In the genomic region with DNA sequence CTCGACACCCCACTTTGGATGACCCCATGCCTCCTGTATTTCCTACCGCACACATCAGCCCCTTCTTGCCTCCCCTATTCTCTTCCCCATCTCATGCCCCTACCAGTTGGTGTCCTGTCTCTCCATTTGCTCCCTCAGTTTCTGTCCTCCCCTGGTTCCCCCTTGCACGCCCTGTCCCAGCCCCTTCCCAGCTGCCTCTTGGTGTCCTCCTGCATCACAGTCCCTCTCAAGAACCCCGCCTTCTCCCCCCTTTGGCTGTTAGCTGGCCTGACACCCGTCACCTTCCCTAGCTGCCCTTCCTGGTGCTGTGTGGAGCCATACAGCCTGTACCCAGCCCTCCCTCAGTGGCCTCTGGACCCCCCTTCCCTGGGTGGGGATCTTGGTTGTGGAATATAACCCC, we compare ENCODE assay signal across 8 cellular contexts. TPM values are rescaled to one million over a fixed set of nuclear protein-coding genes. Genes with fewer than 3 reads are reported as not detected.
DNase-seq lines count a peak whose midpoint lies in the region; ATAC-seq, FAIRE-seq and TF ChIP-seq lines count a peak whose summit lies in the region.

No MANE protein-coding gene starts in this region.

- H3K9ac ChIP-seq in HUES64 (ENCODE audit: low read depth, low read length) (no peak overlapping the region), neural progenitor cell (no peak overlapping the region), HepG2 (ENCODE audit: insufficient read depth, low read depth, low read length) (no peak overlapping the region)

- H3F3A ChIP-seq in neural progenitor cell (ENCODE audit: low read depth), result peaks cover 21% of the 10 kb centered on the region

- BruUV-seq in HepG2 (replicated peaks; lab: Mats Ljungman, UMichigan), result no TSS peak

- CTCF ChIA-PET in AG04449 (lab: Yijun Ruan, JAX) (interaction anchor here (1.1 to 19.7 kb wide), 6 partner anchors 13 to 264 kb away, joined by 3 to 214 read pairs (median 4); no protein-coding TSS in a partner anchor), HEK293T (lab: Yijun Ruan, JAX) (interaction anchor here (1.3 kb wide), 1 partner anchor 22 kb away, joined by 3 read pairs; no protein-coding TSS in a partner anchor), HepG2 (lab: Yijun Ruan, JAX; ENCODE audit: low intra/inter-chr PET ratio, low total read pairs) (no interaction called here)

- DNase-seq in AG04449 (ENCODE audit: low read depth, low spot score), result no peak
- peak; percentile 32 for DNase-seq in neural progenitor cell (ENCODE audit: low spot score)
- no peak for DNase-seq in NCI-H2171 treated with DMSO at 0.1 percent for 48 hours (lab: John Stamatoyannopoulos, UW)
- DNase-seq in HEK293T (ENCODE audit: extremely low spot score), result no peak
- no peak for DNase-seq in AG08395 (ENCODE audit: low spot score)
- no peak for DNase-seq in HepG2 (ENCODE audit: low spot score)

- peaks cover 28% of the 10 kb centered on the region for H3K4me1 Mint-ChIP-seq in neural progenitor cell

- H3K79me2 ChIP-seq in neural progenitor cell (ENCODE audit: low read depth) (no peaks in the 10 kb centered on the region), HepG2 (ENCODE audit: insufficient read depth, low read length) (no peaks in the 10 kb centered on the region)

- TF ChIP-seq CTCF in AG04449 (IDR thresholded peaks at IDR 0.05; ENCODE audit: insufficient read depth, low read length, missing control alignments) (no peak), neural progenitor cell (IDR thresholded peaks at IDR 0.05) (no peak), HepG2 (CRISPR knock-in tag; IDR thresholded peaks at IDR 0.05) (no peak)

- H3K27me3 ChIP-seq in HUES64 (ENCODE audit: insufficient read depth, low read length) (peaks cover 12% of the 10 kb centered on the region; the same call in 1 of the 2 replicates), esophagus (ENCODE audit: control insufficient read depth in 1 of 2, insufficient read depth in 2 of 2, low read length in 2 of 2) (no peaks in the 10 kb centered on the region), neural progenitor cell (peaks cover 10% of the 10 kb centered on the region), HepG2 (ENCODE audit: control insufficient read depth in 1 of 2, insufficient read depth in 2 of 2, low read length in 2 of 2) (peaks cover 5 to 23% of the 10 kb centered on the region in 2 experiments; a peak in 4 of 5 replicates)

- H2AFZ ChIP-seq in neural progenitor cell (replicated peaks) (peak overlapping the region; percentile 61), HepG2 (ENCODE audit: low read length) (no peak overlapping the region)

- H3K4me1 ChIP-seq in HUES64 (ENCODE audit: insufficient read depth, low read length) (peaks cover 29% of the 10 kb centered on the region), esophagus (ENCODE audit: control insufficient read depth in 2 of 2, insufficient read depth in 2 of 2, low read length in 1 of 2) (peaks cover 2 to 3% of the 10 kb centered on the region in 2 donors), neural progenitor cell (peaks cover 14% of the 10 kb centered on the region), HepG2 (ENCODE audit: insufficient read depth, low read length) (no peaks in the 10 kb centered on the region)

- H3K27ac ChIP-seq in HUES64 (ENCODE audit: low read depth, low read length) (no peak overlapping the region), esophagus (ENCODE audit: low read depth in 2 of 2, low read length in 1 of 2) (peak overlapping the region in 1 of 2 donors; percentile 17), neural progenitor cell (no peak overlapping the region), HepG2 (ENCODE audit: extremely low read length, insufficient read depth, low read length) (no peak overlapping the region)

- in situ Hi-C loops in HepG2 (cut with HindIII; ENCODE audit: extremely low pct_ligation_motif_present, low pct_unique_long_range_greater_than_20kb), result no loop called here

- H3K36me3 ChIP-seq in HUES64 (ENCODE audit: insufficient read depth, low read length), result no peaks in the 10 kb centered on the region
- no peaks in the 10 kb centered on the region for H3K36me3 ChIP-seq in esophagus (ENCODE audit: control insufficient read depth in 2 of 2, insufficient read depth in 2 of 2, low read length in 1 of 2)
- no peaks in the 10 kb centered on the region for H3K36me3 ChIP-seq in neural progenitor cell
- no peaks in the 10 kb centered on the region for H3K36me3 ChIP-seq in HepG2 (replicated peaks in 1 of 2; ENCODE audit: control insufficient read depth in 1 of 2, insufficient read depth in 2 of 2, low read length in 2 of 2)

- no peak for TF ChIP-seq RAD21 in HepG2 (CRISPR knock-in tag; IDR thresholded peaks at IDR 0.05)

- WGBS in HUES64, result 26% methylated on average over 5 of the region's 5 CpGs
- 29 to 36% methylated on average over 5 of the region's 5 CpGs for WGBS in esophagus, 2 donors
- 22% methylated on average over 5 of the region's 5 CpGs for WGBS in HepG2 (ENCODE audit: low lambda C conversion rate)

- H3K9me3 ChIP-seq in HUES64 (ENCODE audit: insufficient read depth, low read depth, low read length), result no peaks in the 10 kb centered on the region
- no peaks in the 10 kb centered on the region for H3K9me3 ChIP-seq in esophagus (ENCODE audit: control insufficient read depth in 2 of 2, insufficient read depth in 1 of 2, low read depth in 1 of 2, low read length in 1 of 2)
- H3K9me3 ChIP-seq in neural progenitor cell (ENCODE audit: low read depth), result no peaks in the 10 kb centered on the region
- no peaks in the 10 kb centered on the region for H3K9me3 ChIP-seq in HepG2 (ENCODE audit: low read length)

- ATAC-seq in HepG2, result no peak

- POLR2A ChIA-PET in AG04449 (lab: Yijun Ruan, JAX), result no interaction called here
- POLR2A ChIA-PET in HEK293T (lab: Yijun Ruan, JAX), result no interaction called here
- POLR2A ChIA-PET in HepG2 (lab: Yijun Ruan, JAX), result no interaction called here

- no peak overlapping the region for H3K27ac Mint-ChIP-seq in neural progenitor cell

- no peak for TF ChIP-seq POLR2A in HepG2 (IDR thresholded peaks at IDR 0.05; ENCODE audit: insufficient read depth in 1 of 2, low read depth in 2 of 2, low read length in 2 of 2)

- H3K9me3 Mint-ChIP-seq in neural progenitor cell, result no peaks in the 10 kb centered on the region

- peaks cover 22% of the 10 kb centered on the region for H3K27me3 Mint-ChIP-seq in neural progenitor cell (ENCODE audit: insufficient read depth, low read depth)

- H4K20me1 ChIP-seq in neural progenitor cell (ENCODE audit: low read depth) (peaks cover 10% of the 10 kb centered on the region), HepG2 (ENCODE audit: insufficient read depth, low read length) (no peaks in the 10 kb centered on the region)

- no peaks in the 10 kb centered on the region for H3K36me3 Mint-ChIP-seq in neural progenitor cell

- H3K4me3 ChIP-seq in AG04449 (ENCODE audit: low read depth, low read length) (peak overlapping the region; percentile 68), HUES64 (ENCODE audit: low read length) (peak overlapping the region; percentile 71), esophagus (ENCODE audit: low read depth in 1 of 2, low read length in 2 of 2) (peak overlapping the region; percentile 0 to 27), neural progenitor cell (peak overlapping the region; percentile 63), HepG2 (replicated peaks in 1 of 3; ENCODE audit: insufficient read depth in 1 of 3, low read depth in 2 of 3, low read length in 3 of 3) (no peak overlapping the region)

- H3K4me3 Mint-ChIP-seq in neural progenitor cell, result peak overlapping the region; percentile 83

- H3K4me2 ChIP-seq in neural progenitor cell, result peak overlapping the region; percentile 91
- H3K4me2 ChIP-seq in HepG2 (ENCODE audit: low read depth, low read length), result no peak overlapping the region

- FAIRE-seq in HepG2 (lab: Jason Lieb, UNC), result no peak

- TF ChIP-seq EP300 in HepG2 (IDR thresholded peaks at IDR 0.05; ENCODE audit: low read depth in 2 of 2, low read length in 2 of 2), result no peak
- TF ChIP-seq EP300 in HepG2 (CRISPR knock-in tag; IDR thresholded peaks at IDR 0.05; ENCODE audit: borderline replicate concordance), result no peak

- intact Hi-C loops in HepG2 (cut with micrococcal nuclease; ENCODE audit: unreplicated experiment), result no loop called here

TF ChIP-seq in HEK293T, 16 proteins besides CTCF, POLR2A, EP300 and RAD21 (continues in another document):
- TF ChIP-seq ARNT (IDR thresholded peaks at IDR 0.05), result no peak
- TF ChIP-seq LEF1 (IDR thresholded peaks at IDR 0.05; ENCODE audit: borderline replicate concordance), result no peak
- no peak for TF ChIP-seq BHLHE40 (IDR thresholded peaks at IDR 0.05; ENCODE audit: borderline replicate concordance)
- TF ChIP-seq CTBP1 (IDR thresholded peaks at IDR 0.05; ENCODE audit: borderline replicate concordance), result no peak

TF ChIP-seq in HepG2, 621 proteins besides CTCF, POLR2A, EP300 and RAD21 (continues in another document):
- TF ChIP-seq DNMT3B (CRISPR knock-in tag; conservative IDR thresholded peaks at IDR 0.05) (no peak), RFX1 (IDR thresholded peaks at IDR 0.05) (no peak), RARG (CRISPR knock-in tag; IDR thresholded peaks at IDR 0.05; ENCODE audit: low read depth) (no peak), ZNF879 (CRISPR knock-in tag; IDR thresholded peaks at IDR 0.05) (no peak)

RNA-seq across cellular contexts. Expression of a gene that starts 41.5 kb away (rescaled TPM):
- 7.8 TPM for polyA plus RNA-seq in HUES64 (2013, experiment 1 of 2)
- polyA plus RNA-seq in HUES64 (2013, experiment 2 of 2), result 14.2 TPM
- polyA plus RNA-seq in esophagus, result 10 to 100 TPM in 1 of 2 donors, 1 to 10 TPM in 1; 6.0 to 10.6 TPM
- total RNA-seq in neural progenitor cell (ENCODE audit: low replicate concordance), result 2.5 and 3.7 TPM in 2 replicates
- not detected in 2 replicates for total RNA-seq in HepG2 (2016; rRNA removed; fragmentation: Illumina TruSeq; extraction: Trizol)
- not detected in 2 replicates for total RNA-seq in HepG2 (2016; cell fraction: cytosol; rRNA removed; fragmentation: Illumina TruSeq; extraction: Trizol; ENCODE audit: low read depth)
- not detected in 2 replicates for total RNA-seq in HepG2 (2016; cell fraction: insoluble cytoplasmic fraction; rRNA removed; fragmentation: Illumina TruSeq; extraction: Trizol)
- not detected in 2 replicates for total RNA-seq in HepG2 (2016; cell fraction: membrane; rRNA removed; fragmentation: Illumina TruSeq; extraction: Trizol)
- total RNA-seq in HepG2 (2016; cell fraction: nucleus; rRNA removed; fragmentation: Illumina TruSeq; extraction: Trizol), result not detected in 2 replicates
- not detected in 2 replicates for polyA plus RNA-seq in HepG2 (2011; rRNA removed)
- 0.03 TPM in 1 of 2 replicates, not detected in the other for polyA plus RNA-seq in HepG2 (2011; cell fraction: cytosol; rRNA removed)
- polyA plus RNA-seq in HepG2 (2011; cell fraction: nucleus; rRNA removed), result not detected in 2 replicates
- 0.04 TPM in 2 replicates for polyA plus RNA-seq in HepG2 (2012)
- polyA plus RNA-seq in HepG2 (2016; cell fraction: cytosol; fragmentation: Illumina TruSeq; extraction: Trizol; ENCODE audit: low read depth), result not detected in 2 replicates
- polyA plus RNA-seq in HepG2 (2016; cell fraction: insoluble cytoplasmic fraction; fragmentation: Illumina TruSeq; extraction: Trizol; ENCODE audit: low read depth), result not detected in 2 replicates
- not detected in 2 replicates for polyA plus RNA-seq in HepG2 (2016; cell fraction: membrane; fragmentation: Illumina TruSeq; extraction: Trizol; ENCODE audit: low read depth)
- polyA plus RNA-seq in HepG2 (2016; cell fraction: nucleus; fragmentation: Illumina TruSeq; extraction: Trizol; ENCODE audit: insufficient read depth, low read depth), result not detected in 2 replicates
- polyA minus RNA-seq in HepG2 (2011; rRNA and poly(A)+ RNA removed; ENCODE audit: low replicate concordance), result not detected in 2 replicates
- polyA minus RNA-seq in HepG2 (2011; cell fraction: cytosol; rRNA and poly(A)+ RNA removed), result not detected in 2 replicates
- under 0.01 TPM in 1 of 2 replicates, not detected in the other for polyA minus RNA-seq in HepG2 (2011; cell fraction: nucleus; rRNA and poly(A)+ RNA removed)

Comparison
In these comparisons a context has a peak if more than half of its experiments do, and no peak if none do; other contexts are left out.
1. H3K4me3 ChIP-seq: peak in AG04449 (single experiment), HUES64 (single experiment), esophagus (2 of 2) and neural progenitor cell (single experiment); none in HepG2 (0 of 3).